Comparison of ENCODE assay signal across 12 cellular contexts in the genomic region with DNA sequence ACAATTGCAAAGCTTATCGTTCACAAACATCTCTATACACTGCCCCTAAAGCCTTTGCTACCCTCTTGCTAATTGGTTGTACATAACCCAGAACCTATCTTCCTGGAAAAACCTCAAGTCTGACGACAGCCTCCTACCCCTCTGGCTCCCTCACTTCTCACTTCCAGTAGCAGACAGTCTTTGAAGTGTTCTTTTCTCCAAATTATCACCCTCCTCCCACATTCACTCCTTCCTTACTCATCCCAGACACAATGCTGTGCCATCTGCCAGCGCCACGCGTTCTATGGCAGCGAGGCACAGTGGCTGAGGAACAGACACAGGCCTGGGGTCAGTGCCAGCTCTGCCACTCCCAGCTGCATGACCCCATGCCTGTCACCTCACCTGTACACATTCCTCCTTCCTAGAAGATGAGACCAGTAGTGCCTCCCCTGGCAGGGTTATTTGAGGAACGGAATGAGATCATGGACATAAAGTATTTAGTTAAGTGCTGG. TPM values are rescaled to one million over a fixed set of nuclear protein-coding genes. Genes with fewer than 3 reads are reported as not detected.
DNase-seq lines count a peak whose midpoint lies in the region; ATAC-seq and TF ChIP-seq lines count a peak whose summit lies in the region.
"Had no signal": no experiment of that assay in that cellular context is flagged by ENCODE, and none has a peak within 500 bp of the region (broad histone marks: within the 10 kb centered on the region; RNA-seq: fewer than 3 reads in every experiment).

No MANE protein-coding gene starts in this region.

- peaks cover 24% of the 10 kb centered on the region for H3K4me1 ChIP-seq in DND-41 (ENCODE audit: insufficient read depth, low read length)
- H3K4me1 ChIP-seq in PC-9 (replicated peaks; ENCODE audit: insufficient read depth): no peaks in the 10 kb centered on the region

- peak; percentile 90 for ATAC-seq in DND-41 (ENCODE audit: insufficient read depth, low read depth)
- ATAC-seq in activated naive CD8-positive, alpha-beta T cell treated with anti-CD3 and anti-CD28 coated beads, Interleukin-2, amount 50 U/mL, for 24 hours: peak; percentile 84
- ATAC-seq in HG03460 (IDR thresholded peaks at IDR 0.05; ENCODE audit: unreplicated experiment): no peak
- ATAC-seq: right cardiac atrium had no signal

- peaks cover 24% of the 10 kb centered on the region for H3K79me2 ChIP-seq in DND-41 (ENCODE audit: insufficient read depth, low read length)
- no peaks in the 10 kb centered on the region for H3K79me2 ChIP-seq in PC-9 (ENCODE audit: low read depth)

- TF ChIP-seq CTCF in DND-41 (IDR thresholded peaks at IDR 0.05; ENCODE audit: borderline replicate concordance, extremely low read depth, low read length, poor library complexity, severe bottlenecking) (no peak), PC-9 (conservative IDR thresholded peaks at IDR 0.05) (no peak)

- H3K36me3 Mint-ChIP-seq in activated naive CD8-positive, alpha-beta T cell treated with anti-CD3 and anti-CD28 coated beads, Interleukin-2, amount 50 U/mL, for 24 hours (ENCODE audit: low read depth): peaks cover 49% of the 10 kb centered on the region

- peaks cover 43% of the 10 kb centered on the region for H4K20me1 ChIP-seq in DND-41 (ENCODE audit: insufficient read depth, low read length)
- H4K20me1 ChIP-seq in PC-9 (ENCODE audit: insufficient read depth): peaks cover 16% of the 10 kb centered on the region

- H3K27ac ChIP-seq in DND-41 (ENCODE audit: low read length) (peak overlapping the region; percentile 36), KOPT-K1 (ENCODE audit: low read depth, low read length, poor library complexity, severe bottlenecking) (peak overlapping the region; percentile 53), PC-9 (no peak overlapping the region)
- H3K27ac ChIP-seq: coronary artery had no signal

- no peak overlapping the region for H3K9ac ChIP-seq in DND-41 (ENCODE audit: low read depth, low read length)

- H3K27me3 ChIP-seq in DND-41 (ENCODE audit: insufficient read depth, low read length, poor library complexity) (no peaks in the 10 kb centered on the region), PC-9 (ENCODE audit: insufficient read depth, low read depth) (no peaks in the 10 kb centered on the region)

- H3K4me3 Mint-ChIP-seq in activated naive CD8-positive, alpha-beta T cell treated with anti-CD3 and anti-CD28 coated beads, Interleukin-2, amount 50 U/mL, for 24 hours: no peak overlapping the region
- H3K4me3 Mint-ChIP-seq: mesothelial cell of epicardium had no signal

- H3K9me3 ChIP-seq in DND-41 (ENCODE audit: insufficient read depth, low read length, severe bottlenecking) (peaks cover 9% of the 10 kb centered on the region), KOPT-K1 (ENCODE audit: insufficient read depth, low read length, poor library complexity, severe bottlenecking) (peaks cover 10% of the 10 kb centered on the region), PC-9 (ENCODE audit: insufficient read depth, low read depth) (no peaks in the 10 kb centered on the region)

- peaks cover 31% of the 10 kb centered on the region for H3K4me1 Mint-ChIP-seq in activated naive CD8-positive, alpha-beta T cell treated with anti-CD3 and anti-CD28 coated beads, Interleukin-2, amount 50 U/mL, for 24 hours
- H3K4me1 Mint-ChIP-seq: mesothelial cell of epicardium had no signal

- no peak overlapping the region for H3K4me2 ChIP-seq in DND-41 (ENCODE audit: insufficient read depth, low read length)
- no peak overlapping the region for H3K4me2 ChIP-seq in PC-9

- H3K9me2 ChIP-seq in PC-9 (ENCODE audit: insufficient read depth): no peaks in the 10 kb centered on the region

- H2AFZ ChIP-seq in DND-41 (ENCODE audit: low read depth, low read length) (no peak overlapping the region), PC-9 (no peak overlapping the region)

- intact Hi-C loops in PC-9 (cut with micrococcal nuclease; ENCODE audit: unreplicated experiment): no loop called here

- POLR2A ChIA-PET in PC-9 (lab: Charles Lee; ENCODE audit: unreplicated experiment): no interaction called here

- DNase-seq in DND-41 (peak; percentile 44), occipital lobe (lab: John Stamatoyannopoulos, UW) (peak; percentile 63), PC-9 (no peak), H4 (ENCODE audit: low spot score) (no peak)
- DNase-seq in activated naive CD8-positive, alpha-beta T cell treated with anti-CD3 and anti-CD28 coated beads, Interleukin-2, amount 50 U/mL, for 24 hours: peak; percentile 6
- DNase-seq: activated effector memory CD4-positive, alpha-beta T cell treated with anti-CD3 and anti-CD28 coated beads, Interleukin-2, amount 50 U/mL, for 16 hours; NCI-H510A treated with DMSO at 0.1 percent for 48 hours; right cardiac atrium had no signal

- BruUV-seq in PC-9 (replicated peaks; lab: Mats Ljungman, UMichigan): no TSS peak

- no peaks in the 10 kb centered on the region for H3K9me3 Mint-ChIP-seq in activated naive CD8-positive, alpha-beta T cell treated with anti-CD3 and anti-CD28 coated beads, Interleukin-2, amount 50 U/mL, for 24 hours

- H3K36me3 ChIP-seq in DND-41 (ENCODE audit: insufficient read depth, low read length) (peaks cover 84% of the 10 kb centered on the region), KOPT-K1 (ENCODE audit: insufficient read depth, low read length) (peaks cover 95% of the 10 kb centered on the region), PC-9 (ENCODE audit: low read depth) (peaks cover 17% of the 10 kb centered on the region; the same call in 1 of the 2 replicates)

- H3F3A ChIP-seq in PC-9 (ENCODE audit: insufficient read depth, low read depth): peaks cover 27% of the 10 kb centered on the region; the same call in 1 of the 2 replicates

- CTCF ChIA-PET in PC-9 (lab: Charles Lee): no interaction called here

- peak overlapping the region; percentile 79 for H3K27ac Mint-ChIP-seq in activated naive CD8-positive, alpha-beta T cell treated with anti-CD3 and anti-CD28 coated beads, Interleukin-2, amount 50 U/mL, for 24 hours
- H3K27ac Mint-ChIP-seq: mesothelial cell of epicardium had no signal

- H3K27me3 Mint-ChIP-seq in activated naive CD8-positive, alpha-beta T cell treated with anti-CD3 and anti-CD28 coated beads, Interleukin-2, amount 50 U/mL, for 24 hours: no peaks in the 10 kb centered on the region

- H3K4me3 ChIP-seq in DND-41 (ENCODE audit: low read depth in 1 of 2, low read length in 2 of 2) (no peak overlapping the region), PC-9 (no peak overlapping the region)
- H3K4me3 ChIP-seq: coronary artery had no signal

RNA-seq across cellular contexts. Expression of gene CLTA, which starts 27.7 kb away (rescaled TPM):
- total RNA-seq in occipital lobe (116 TPM), PC-9 (2021) (146 and 164 TPM in 2 replicates)
- total RNA-seq in H4 (2014; rRNA removed; shearing (Covaris generic)): 441 and 475 TPM in 2 replicates

RNA-seq across cellular contexts. Expression of gene GNE, which starts 39.8 kb away (rescaled TPM):
- total RNA-seq in occipital lobe (37.9 TPM), PC-9 (2021) (20.2 and 23.2 TPM in 2 replicates)
- total RNA-seq in H4 (2014; rRNA removed; shearing (Covaris generic)): 28.3 and 29.8 TPM in 2 replicates

RNA-seq across cellular contexts. Expression of gene CCIN, which starts 49.3 kb away (rescaled TPM):
- total RNA-seq in occipital lobe: not detected
- not detected in 2 replicates for total RNA-seq in PC-9 (2021)
- total RNA-seq in H4 (2014; rRNA removed; shearing (Covaris generic)): 0.17 TPM in 1 of 2 replicates, not detected in the other

Comparison
In these comparisons a context has a peak if more than half of its experiments do, and no peak if none do; other contexts are left out.
1. DNase-seq: peak in DND-41 (single experiment), activated naive CD8-positive, alpha-beta T cell treated with anti-CD3 and anti-CD28 coated beads, Interleukin-2, amount 50 U/mL, for 24 hours (single experiment) and occipital lobe (single experiment); none in PC-9 (0 of 2) and H4 (single experiment).